1 cellular context compared by ENCODE assay signal in genomic region chr16:10255728-10256127, GRCh38.
TF ChIP-seq lines count a peak whose summit lies in the region.

No MANE protein-coding gene starts in this region.

TF ChIP-seq in SK-N-SH treated with all-trans-retinoic acid at 6 μM for 48 hours, 23 proteins besides CTCF, POLR2A, EP300 and RAD21 (continued from another document):
- no peak for TF ChIP-seq TSHZ2 (CRISPR knock-in tag; IDR thresholded peaks at IDR 0.05)
- no peak for TF ChIP-seq SNAI2 (CRISPR knock-in tag; IDR thresholded peaks at IDR 0.05)
- no peak for TF ChIP-seq ARNTL (CRISPR knock-in tag; IDR thresholded peaks at IDR 0.05; ENCODE audit: borderline replicate concordance, low read depth)
- TF ChIP-seq ZFP3 (CRISPR knock-in tag; IDR thresholded peaks at IDR 0.05) = no peak
- TF ChIP-seq ZC3H10 (CRISPR knock-in tag; IDR thresholded peaks at IDR 0.05) = no peak
